Comparison of ENCODE assay signal across 22 cellular contexts in the genomic region with DNA sequence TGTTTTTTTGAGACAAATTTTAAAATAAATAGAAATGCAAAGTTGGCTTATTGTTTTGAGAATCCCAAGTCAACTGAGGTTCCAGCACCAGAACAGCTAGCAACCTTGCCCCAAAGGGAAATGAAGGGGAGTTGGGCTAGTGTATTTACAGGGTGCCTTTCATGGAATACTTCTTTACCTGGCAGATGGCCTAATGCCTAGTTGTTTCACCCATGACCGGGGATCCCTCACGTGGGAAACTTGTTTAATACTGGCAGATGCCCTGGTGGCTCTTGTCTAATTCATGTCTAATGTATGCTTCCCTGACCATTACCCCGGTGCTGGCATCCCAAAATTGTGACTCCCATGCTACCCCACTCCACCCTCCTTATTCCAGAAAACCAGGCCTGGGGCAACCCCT.
DNase-seq lines count a peak whose midpoint lies in the region; ATAC-seq and TF ChIP-seq lines count a peak whose summit lies in the region.
"Had no signal": no experiment of that assay in that cellular context is flagged by ENCODE, and none has a peak within 500 bp of the region (broad histone marks: within the 10 kb centered on the region; RNA-seq: fewer than 3 reads in every experiment).

No MANE protein-coding gene starts in this region.

- 41% methylated on average over 3 of the region's 3 CpGs; no CpG with 5 or more reads in 1 of the 2 experiments for WGBS in endodermal cell (ENCODE audit: insufficient coverage in 1 of 2, insufficient read length in 1 of 2), 2 experiments
- no CpG with 5 or more reads among the region's 3 CpGs for WGBS in trophoblast cell (ENCODE audit: extremely low coverage, insufficient coverage, insufficient read length)

- peak overlapping the region; percentile 35 for H4K91ac ChIP-seq in trophoblast cell (ENCODE audit: low read depth, low read length)

- TF ChIP-seq CTCF in endodermal cell (conservative IDR thresholded peaks at IDR 0.05) = no peak

- peak overlapping the region; percentile 30 for H2BK120ac ChIP-seq in trophoblast cell (ENCODE audit: insufficient read depth, low read length, poor library complexity)

- H3K27ac ChIP-seq in HUES48 (ENCODE audit: low read depth, low read length) (peak overlapping the region; percentile 99), endodermal cell (ENCODE audit: low read depth, low read length) (peak overlapping the region; percentile 47), trophoblast cell (ENCODE audit: low read depth, low read length) (peak overlapping the region; percentile 40)
- H3K27ac ChIP-seq: GM23248, RWPE1 had no signal

- H3K4me3 ChIP-seq in HUES48 (ENCODE audit: low read depth, low read length) (peak overlapping the region; percentile 67), endodermal cell (ENCODE audit: low read length) (no peak overlapping the region), iPS-18c (ENCODE audit: insufficient read depth, low read depth, low read length) (peak overlapping the region; percentile 49; the same call in 1 of the 2 replicates), trophoblast cell (ENCODE audit: low read depth, low read length) (no peak overlapping the region)
- H3K4me3 ChIP-seq: GM12878, GM23248 had no signal

- H3K4me3 Mint-ChIP-seq in endodermal cell = peak overlapping the region; percentile 17
- H3K4me3 Mint-ChIP-seq: CD4-positive, CD25-positive, alpha-beta regulatory T cell had no signal

- peak; percentile 63 for DNase-seq in endodermal cell
- no peak for DNase-seq in trophoblast cell
- no peak for DNase-seq in C1 segment of cervical spinal cord (lab: John Stamatoyannopoulos, UW)
- no peak for DNase-seq in NCI-H146 treated with DMSO at 0.1 percent for 48 hours (lab: John Stamatoyannopoulos, UW; ENCODE audit: unreplicated experiment)
- DNase-seq: BE2C; Caco-2; CD4-positive, CD25-positive, alpha-beta regulatory T cell; DMS 273 treated with DMSO at 0.1 percent for 48 hours; DMS79 treated with DMSO at 0.1 percent for 48 hours; GM23248; KG1; NCI-H1092; NCI-H1436; NCI-H1930; NCI-H69; SIG-M5; SK-N-SH had no signal

- no peaks in the 10 kb centered on the region for H3K79me2 ChIP-seq in trophoblast cell (ENCODE audit: control insufficient read depth, insufficient read depth, low read length, poor library complexity)

- H3K9me3 Mint-ChIP-seq in endodermal cell = no peaks in the 10 kb centered on the region

- no peaks in the 10 kb centered on the region for H3K27me3 Mint-ChIP-seq in endodermal cell (ENCODE audit: insufficient read depth)
- H3K27me3 Mint-ChIP-seq: CD4-positive, CD25-positive, alpha-beta regulatory T cell had no signal

- no peaks in the 10 kb centered on the region for H3K36me3 Mint-ChIP-seq in endodermal cell (ENCODE audit: low read depth)
- H3K36me3 Mint-ChIP-seq: CD4-positive, CD25-positive, alpha-beta regulatory T cell had no signal

- H2AFZ ChIP-seq in trophoblast cell (ENCODE audit: insufficient read depth, low read length, poor library complexity) = no peak overlapping the region
- H2AFZ ChIP-seq: GM23248 had no signal

- H3K4me1 ChIP-seq in HUES48 (ENCODE audit: control insufficient read depth, insufficient read depth, low read length) (peaks cover 61% of the 10 kb centered on the region), endodermal cell (ENCODE audit: control insufficient read depth, insufficient read depth, low read length) (no peaks in the 10 kb centered on the region), trophoblast cell (ENCODE audit: control insufficient read depth in 1 of 2, insufficient read depth in 2 of 2, low read length in 2 of 2) (peaks cover 0 to 8% of the 10 kb centered on the region in 2 experiments)
- H3K4me1 ChIP-seq: BE2C had no signal

- no peaks in the 10 kb centered on the region for H3K36me3 ChIP-seq in HUES48 (ENCODE audit: control insufficient read depth, insufficient read depth, low read length)
- H3K36me3 ChIP-seq in endodermal cell (ENCODE audit: control insufficient read depth, insufficient read depth, low read length) = no peaks in the 10 kb centered on the region
- H3K36me3 ChIP-seq in trophoblast cell (ENCODE audit: control insufficient read depth in 1 of 2, insufficient read depth in 2 of 2, low read length in 2 of 2) = no peaks in the 10 kb centered on the region
- H3K36me3 ChIP-seq: BE2C had no signal

- peaks cover 6% of the 10 kb centered on the region for H3K79me1 ChIP-seq in trophoblast cell (ENCODE audit: low read length)

- H2BK5ac ChIP-seq in trophoblast cell (ENCODE audit: low read depth, low read length, poor library complexity) = peak overlapping the region; percentile 21

- H3K23ac ChIP-seq in trophoblast cell (ENCODE audit: low read length) = no peak overlapping the region

- H3K9me3 ChIP-seq in HUES48 (ENCODE audit: control insufficient read depth, insufficient read depth, low read length) (no peaks in the 10 kb centered on the region), endodermal cell (ENCODE audit: control insufficient read depth, low read length) (no peaks in the 10 kb centered on the region), iPS-18c (ENCODE audit: control insufficient read depth, insufficient read depth, low read length) (no peaks in the 10 kb centered on the region), trophoblast cell (ENCODE audit: insufficient read depth, low read depth, low read length) (no peaks in the 10 kb centered on the region)
- H3K9me3 ChIP-seq: BE2C, Caco-2, SK-N-SH had no signal

- H4K12ac ChIP-seq in trophoblast cell (ENCODE audit: low read depth, low read length) = no peak overlapping the region

- peak overlapping the region; percentile 76 for H3K9ac ChIP-seq in HUES48 (ENCODE audit: low read depth, low read length)
- H3K9ac ChIP-seq in endodermal cell (ENCODE audit: extremely low read depth, low read length, poor library complexity, severe bottlenecking) = no peak overlapping the region
- H3K9ac ChIP-seq in trophoblast cell (ENCODE audit: low read length) = peak overlapping the region; percentile 48
- H3K9ac ChIP-seq: GM23248, SK-N-SH had no signal

- no peak for ATAC-seq in HG03025 (IDR thresholded peaks at IDR 0.05; ENCODE audit: low FRiP score, unreplicated experiment)
- ATAC-seq: GM12878 had no signal

- peak overlapping the region; percentile 19 for H3K4ac ChIP-seq in trophoblast cell (ENCODE audit: low read depth, low read length)

- peak overlapping the region; percentile 21 for H3K4me2 ChIP-seq in trophoblast cell (ENCODE audit: low read length)
- H3K4me2 ChIP-seq: SK-N-SH had no signal

- peak overlapping the region; percentile 47 for H2AK5ac ChIP-seq in trophoblast cell (ENCODE audit: low read length)

- no peak overlapping the region for H4K8ac ChIP-seq in trophoblast cell (ENCODE audit: low read depth, low read length)

- H3K4me1 Mint-ChIP-seq in endodermal cell = peaks cover 8% of the 10 kb centered on the region
- H3K4me1 Mint-ChIP-seq: CD4-positive, CD25-positive, alpha-beta regulatory T cell had no signal

- H3K27ac Mint-ChIP-seq in endodermal cell = peak overlapping the region; percentile 59
- H3K27ac Mint-ChIP-seq: CD4-positive, CD25-positive, alpha-beta regulatory T cell had no signal

- no peak overlapping the region for H3K14ac ChIP-seq in trophoblast cell (ENCODE audit: low read length)

- H2BK12ac ChIP-seq in trophoblast cell (ENCODE audit: low read length) = peak overlapping the region; percentile 77

- H3K18ac ChIP-seq in trophoblast cell (ENCODE audit: low read length) = no peak overlapping the region

- H3K27me3 ChIP-seq in HUES48 (ENCODE audit: control insufficient read depth, insufficient read depth, low read length) (no peaks in the 10 kb centered on the region), endodermal cell (ENCODE audit: control insufficient read depth, insufficient read depth, low read length, poor library complexity, severe bottlenecking) (no peaks in the 10 kb centered on the region), trophoblast cell (ENCODE audit: insufficient read depth, low read length) (no peaks in the 10 kb centered on the region)
- H3K27me3 ChIP-seq: BE2C had no signal

Comparison
In these comparisons a context has a peak if more than half of its experiments do, and no peak if none do; other contexts are left out.
1. H3K27ac ChIP-seq: peak in every context shown above with its lines; median percentile 99 in HUES48; 47 in endodermal cell; 40 in trophoblast cell.
2. H3K4me3 ChIP-seq: peak in HUES48 (single experiment) and iPS-18c (single experiment); none in endodermal cell (single experiment) and trophoblast cell (single experiment).